Comparison of ENCODE assay signal across 8 cellular contexts in genomic region chr3:17431004-17431403, GRCh38.
DNase-seq lines count a peak whose midpoint lies in the region; ATAC-seq and TF ChIP-seq lines count a peak whose summit lies in the region.

No MANE protein-coding gene starts in this region.

- TF ChIP-seq CTCF in 22Rv1 (IDR thresholded peaks at IDR 0.05) (peak; percentile 74), GM12875 (IDR thresholded peaks at IDR 0.05; ENCODE audit: borderline replicate concordance, insufficient read depth, low read depth, low read length) (peak; percentile 6; the same call in 1 of the 2 replicates), astrocyte of the spinal cord (IDR thresholded peaks at IDR 0.05; ENCODE audit: low read depth, low read length) (peak; percentile 29)

- H3K27ac ChIP-seq in 22Rv1 (no peak overlapping the region), substantia nigra (ENCODE audit: low read depth, low read length, poor library complexity, severe bottlenecking) (no peak overlapping the region)

- intact Hi-C loops in left colon (cut with DNase I, micrococcal nuclease), result loop anchor here in 1 of 2 donors (5.0 kb wide), 1 partner anchor 411 kb away; no protein-coding TSS in a partner anchor

- ATAC-seq in left colon (peak; percentile 71), GM18873 (IDR thresholded peaks at IDR 0.05; ENCODE audit: low FRiP score, unreplicated experiment) (no peak), GM21526 (IDR thresholded peaks at IDR 0.05; ENCODE audit: low FRiP score, unreplicated experiment) (no peak)

- DNase-seq in NCI-H2029 (lab: John Stamatoyannopoulos, UW), result peak; percentile 6
- peak; percentile 51 for DNase-seq in astrocyte of the spinal cord (ENCODE audit: low read depth, low spot score)
- no peak for DNase-seq in left colon
- no peak for DNase-seq in substantia nigra (lab: John Stamatoyannopoulos, UW)

- no peak overlapping the region for H3K4me3 ChIP-seq in GM12875 (ENCODE audit: low read depth, low read length)
- no peak overlapping the region for H3K4me3 ChIP-seq in astrocyte of the spinal cord (ENCODE audit: low read depth, low read length)

- in situ Hi-C loops in astrocyte of the spinal cord (cut with HindIII; ENCODE audit: low sequenced_read_pairs), result no loop called here

Comparison
In these comparisons a context has a peak if more than half of its experiments do, and no peak if none do; other contexts are left out.
1. CTCF ChIP-seq: peak in every context shown above with its lines; median percentile 74 in 22Rv1; 29 in astrocyte of the spinal cord; 6 in GM12875.
2. DNase-seq: peak in NCI-H2029 (single experiment) and astrocyte of the spinal cord (single experiment); none in left colon (0 of 2) and substantia nigra (0 of 49).